In the genomic region with DNA sequence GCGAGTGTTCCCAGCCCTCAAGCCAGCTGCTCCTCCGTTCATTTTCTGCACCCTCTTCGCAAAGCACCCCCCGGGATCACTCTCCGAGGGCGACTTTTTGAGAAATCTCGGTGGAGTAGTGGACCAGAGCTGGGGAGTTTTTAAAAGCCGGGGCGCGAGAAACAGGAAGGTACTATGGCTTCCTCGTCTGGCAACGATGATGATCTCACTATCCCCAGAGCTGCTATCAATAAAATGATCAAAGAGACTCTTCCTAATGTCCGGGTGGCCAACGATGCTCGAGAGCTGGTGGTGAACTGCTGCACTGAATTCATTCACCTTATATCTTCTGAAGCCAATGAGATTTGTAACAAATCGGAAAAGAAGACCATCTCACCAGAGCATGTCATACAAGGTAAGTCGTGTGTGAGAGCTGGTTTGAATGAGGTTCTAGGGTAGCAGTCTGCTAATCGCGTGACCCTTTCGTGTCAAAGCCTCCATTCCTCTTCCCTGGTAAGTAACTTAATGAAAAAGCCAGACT, we compare ENCODE assay signal across 8 cellular contexts. TPM values are rescaled to one million over a fixed set of nuclear protein-coding genes. Genes with fewer than 3 reads are reported as not detected.
DNase-seq lines count a peak whose midpoint lies in the region; ATAC-seq and TF ChIP-seq lines count a peak whose summit lies in the region.

No MANE protein-coding gene starts in this region.

- peaks cover 81% of the 10 kb centered on the region for H3K79me2 ChIP-seq in SU-DHL-6 (ENCODE audit: insufficient read depth, low read length)

- H3K4me2 ChIP-seq in SU-DHL-6 (ENCODE audit: low read depth, low read length, poor library complexity, severe bottlenecking): peak overlapping the region; percentile 93

- DNase-seq in DMS53 treated with DMSO at 0.1 percent for 48 hours (lab: John Stamatoyannopoulos, UW; ENCODE audit: unreplicated experiment) (peak; percentile 68), body of pancreas (peak in 2 of 4 donors; percentile 12 to 15), immature natural killer cell (peak; percentile 51 to 59 (median 58)), NCI-H2081 treated with DMSO at 0.1 percent for 48 hours (lab: John Stamatoyannopoulos, UW) (no peak)
- peak; percentile 7 for DNase-seq in stimulated activated CD4-positive, alpha-beta T cell treated with anti-CD3 and anti-CD28 coated beads, Interleukin-4, amount 100 ng/mL, for 24 hours

- no peak overlapping the region for H2AFZ ChIP-seq in SU-DHL-6 (ENCODE audit: low read depth, low read length, severe bottlenecking)

- no peaks in the 10 kb centered on the region for H3K9me3 Mint-ChIP-seq in immature natural killer cell

- H3F3A ChIP-seq in SU-DHL-6 (ENCODE audit: insufficient read depth): 0 out of 2 replicates have a peak, but pooled peaks cover 9% of the 10 kb centered on the region

- H3K36me3 ChIP-seq in SU-DHL-6 (ENCODE audit: low read length): peaks cover 28% of the 10 kb centered on the region
- H3K36me3 ChIP-seq in body of pancreas (replicated peaks in 1 of 2; ENCODE audit: insufficient read depth in 1 of 2, low read depth in 2 of 2): no peaks in the 10 kb centered on the region

- WGBS in body of pancreas, 2 donors: 0% methylated on average over 20 of the region's 20 CpGs

- H3K9ac ChIP-seq in SU-DHL-6 (ENCODE audit: low read length): peak overlapping the region; percentile 88

- H3K36me3 Mint-ChIP-seq in immature natural killer cell: peaks cover 0 to 6% (median 0%) of the 10 kb centered on the region in 3 donors

- peaks cover 9 to 21% (median 14%) of the 10 kb centered on the region in 3 donors for H3K27me3 Mint-ChIP-seq in immature natural killer cell (ENCODE audit: low read depth in 3 of 3)

- H3K4me1 Mint-ChIP-seq in immature natural killer cell: peaks cover 53 to 59% of the 10 kb centered on the region in 2 donors

- H4K20me1 ChIP-seq in SU-DHL-6 (ENCODE audit: low read depth, low read length): peaks cover 41% of the 10 kb centered on the region

- H3K27me3 ChIP-seq in SU-DHL-6 (ENCODE audit: low read length) (no peaks in the 10 kb centered on the region), body of pancreas (no peaks in the 10 kb centered on the region)

- ATAC-seq in GM19452 (IDR thresholded peaks at IDR 0.05; ENCODE audit: unreplicated experiment): peak; percentile 34
- ATAC-seq in HG03460 (IDR thresholded peaks at IDR 0.05; ENCODE audit: unreplicated experiment): peak; percentile 30
- peak; percentile 19 for ATAC-seq in body of pancreas

- peaks cover 21% of the 10 kb centered on the region for H3K4me1 ChIP-seq in body of pancreas

- H3K27ac ChIP-seq in SU-DHL-6 (ENCODE audit: low read depth, low read length) (peak overlapping the region; percentile 79), body of pancreas (peak overlapping the region; percentile 87 to 96 (median 92))

- intact Hi-C loops in body of pancreas (cut with DNase I): no loop called here

- no peak for TF ChIP-seq CTCF in SU-DHL-6 (IDR thresholded peaks at IDR 0.05; ENCODE audit: insufficient read depth, low read length, poor library complexity, severe bottlenecking)
- no peak for TF ChIP-seq CTCF in body of pancreas (IDR thresholded peaks at IDR 0.05)

- peak overlapping the region; percentile 92 to 100 (median 99) for H3K4me3 Mint-ChIP-seq in immature natural killer cell

- H3K9me2 ChIP-seq in SU-DHL-6 (replicated peaks; ENCODE audit: insufficient read depth, low read length): no peaks in the 10 kb centered on the region

- peak overlapping the region; percentile 96 to 100 (median 99) for H3K27ac Mint-ChIP-seq in immature natural killer cell

- H3K4me3 ChIP-seq in SU-DHL-6 (ENCODE audit: insufficient read depth, low read length, poor library complexity, severe bottlenecking) (peak overlapping the region; percentile 89), body of pancreas (peak overlapping the region; percentile 77 to 98)

- TF ChIP-seq POLR2A in body of pancreas (IDR thresholded peaks at IDR 0.05): no peak

- no peaks in the 10 kb centered on the region for H3K9me3 ChIP-seq in SU-DHL-6 (ENCODE audit: insufficient read depth, low read length)
- no peaks in the 10 kb centered on the region for H3K9me3 ChIP-seq in body of pancreas

RNA-seq across cellular contexts. Expression of a gene that starts 0.8 kb away (rescaled TPM):
- total RNA-seq in body of pancreas: 10 to 100 TPM in 1 of 2 donors, 1 to 10 TPM in 1; 9.9 to 23.3 TPM
- polyA plus RNA-seq in immature natural killer cell: 10 to 100 TPM; 48.0 to 87.9 (median 80.5) TPM
